ENCODE assay signal across 28 cellular contexts in the genomic region with DNA sequence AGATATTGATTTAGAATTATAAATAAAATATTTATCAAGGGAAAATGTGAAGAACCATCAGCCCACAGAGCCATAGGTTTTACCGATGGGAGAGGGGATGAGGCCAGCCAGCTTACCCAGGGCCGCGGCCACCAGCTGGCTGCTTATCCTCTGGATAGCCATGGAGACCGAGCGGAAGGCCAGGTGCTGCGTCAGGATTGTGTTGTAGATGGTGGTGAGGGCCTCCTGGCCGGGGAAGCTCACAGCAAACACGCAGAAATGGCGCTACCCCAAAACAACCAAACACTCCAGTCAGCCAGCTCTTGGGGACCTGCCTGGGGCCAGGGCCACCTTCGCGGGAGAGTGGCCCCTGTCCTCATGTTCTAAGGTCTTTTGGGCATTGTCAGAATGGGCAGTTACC.
"Had no signal": no experiment of that assay in that cellular context is flagged by ENCODE, and none has a peak within 500 bp of the region (broad histone marks: within the 10 kb centered on the region; RNA-seq: fewer than 3 reads in every experiment).

No MANE protein-coding gene starts in this region.

- H3K36me3 Mint-ChIP-seq: activated naive CD4-positive, alpha-beta T cell treated with anti-CD3 and anti-CD28 coated beads, Interleukin-2, amount 10 ng/mL, durations not matched to agents 7 days and 5 days; activated naive CD4-positive, alpha-beta T cell treated with anti-CD3 and anti-CD28 coated beads, Interleukin-2, amount 50 U/mL, for 72 hours; activated naive CD8-positive, alpha-beta T cell treated with anti-CD3 and anti-CD28 coated beads, Interleukin-2, amount 10 ng/mL, durations not matched to agents 7 days and 5 days; brain had no signal

- ATAC-seq: activated naive CD4-positive, alpha-beta T cell treated with anti-CD3 and anti-CD28 coated beads, Interleukin-2, amount 50 U/mL, for 72 hours; activated T-cell treated with anti-CD3 and anti-CD28 coated beads, Interleukin-2, amount 50 U/mL, for 72 hours; effector memory CD8-positive, alpha-beta T cell; foreskin keratinocyte; gastrocnemius medialis; heart left ventricle had no signal

- H3K27ac Mint-ChIP-seq: activated CD4-positive, alpha-beta memory T cell treated with anti-CD3 and anti-CD28 coated beads, Interleukin-2, amount 10 ng/mL, durations not matched to agents 7 days and 5 days; activated CD4-positive, alpha-beta T cell treated with anti-CD3 and anti-CD28 coated beads, Interleukin-2, amount 10 ng/mL, durations not matched to agents 7 days and 5 days; activated naive CD4-positive, alpha-beta T cell treated with anti-CD3 and anti-CD28 coated beads, Interleukin-2, amount 10 ng/mL, durations not matched to agents 7 days and 5 days; activated naive CD4-positive, alpha-beta T cell treated with anti-CD3 and anti-CD28 coated beads, Interleukin-2, amount 50 U/mL, for 72 hours; activated naive CD8-positive, alpha-beta T cell treated with anti-CD3 and anti-CD28 coated beads, Interleukin-2, amount 10 ng/mL, durations not matched to agents 7 days and 5 days; activated T-cell treated with anti-CD3 and anti-CD28 coated beads, Interleukin-2, amount 50 U/mL, for 24 hours; activated T-cell treated with anti-CD3 and anti-CD28 coated beads, Interleukin-2, amount 50 U/mL, for 72 hours; brain; effector memory CD8-positive, alpha-beta T cell; T-helper 2 cell treated with Interferon-gamma antibody and Interleukin-4, amounts not matched to agents 5 μg/mL and 100 μg/mL, for 36 hours had no signal

- H3K4me3 Mint-ChIP-seq: activated CD4-positive, alpha-beta memory T cell treated with anti-CD3 and anti-CD28 coated beads, Interleukin-2, amount 10 ng/mL, durations not matched to agents 7 days and 5 days; activated CD4-positive, alpha-beta T cell treated with anti-CD3 and anti-CD28 coated beads, Interleukin-2, amount 10 ng/mL, durations not matched to agents 7 days and 5 days; activated naive CD4-positive, alpha-beta T cell treated with anti-CD3 and anti-CD28 coated beads, Interleukin-2, amount 10 ng/mL, durations not matched to agents 7 days and 5 days; activated naive CD8-positive, alpha-beta T cell treated with anti-CD3 and anti-CD28 coated beads, Interleukin-2, amount 10 ng/mL, durations not matched to agents 7 days and 5 days; activated T-cell treated with anti-CD3 and anti-CD28 coated beads, Interleukin-2, amount 50 U/mL, for 24 hours; activated T-cell treated with anti-CD3 and anti-CD28 coated beads, Interleukin-2, amount 50 U/mL, for 72 hours; brain; effector memory CD8-positive, alpha-beta T cell; T-helper 2 cell treated with Interferon-gamma antibody and Interleukin-4, amounts not matched to agents 5 μg/mL and 100 μg/mL, for 36 hours had no signal

- DNase-seq: activated CD4-positive, alpha-beta memory T cell treated with anti-CD3 and anti-CD28 coated beads, Interleukin-2, amount 10 ng/mL, durations not matched to agents 7 days and 5 days; activated CD4-positive, alpha-beta T cell treated with anti-CD3 and anti-CD28 coated beads for 1 hour; activated CD4-positive, alpha-beta T cell treated with anti-CD3 and anti-CD28 coated beads for 4 hours; activated CD4-positive, alpha-beta T cell treated with anti-CD3 and anti-CD28 coated beads, Interleukin-2, amount 10 ng/mL, durations not matched to agents 7 days and 5 days; activated CD4-positive, alpha-beta T cell treated with anti-CD3 and anti-CD28 coated beads, Interleukin-2, amount 50 U/mL, for 4 hours; activated CD4-positive, CD25-positive, alpha-beta regulatory T cell; activated CD8-positive, alpha-beta memory T cell treated with anti-CD3 and anti-CD28 coated beads, Interleukin-2, amount 50 U/mL, for 48 hours; activated gamma-delta T cell; activated naive CD4-positive, alpha-beta T cell; activated naive CD4-positive, alpha-beta T cell treated with anti-CD3 and anti-CD28 coated beads, Interleukin-2, amount 10 ng/mL, durations not matched to agents 7 days and 5 days; activated naive CD8-positive, alpha-beta T cell treated with anti-CD3 and anti-CD28 coated beads, Interleukin-2, amount 10 ng/mL, durations not matched to agents 7 days and 5 days; activated T-cell treated with anti-CD3 and anti-CD28 coated beads for 4 hours; activated T-cell treated with anti-CD3 and anti-CD28 coated beads, Interleukin-2, amount 50 U/mL, for 24 hours; activated T-cell treated with anti-CD3 and anti-CD28 coated beads, Interleukin-2, amount 50 U/mL, for 72 hours; central memory CD4-positive, alpha-beta T cell; cerebellar nuclear complex; dermis blood vessel endothelial cell; effector CD4-positive, alpha-beta T cell; effector memory CD8-positive, alpha-beta T cell; erythroblast; foreskin keratinocyte; gastrocnemius medialis; glutamatergic neuron; heart left ventricle; T1000 had no signal

- H3K27me3 Mint-ChIP-seq: activated T-cell treated with anti-CD3 and anti-CD28 coated beads, Interleukin-2, amount 50 U/mL, for 24 hours had no signal

- H3K9me3 Mint-ChIP-seq: activated CD4-positive, alpha-beta memory T cell treated with anti-CD3 and anti-CD28 coated beads, Interleukin-2, amount 10 ng/mL, durations not matched to agents 7 days and 5 days; activated CD4-positive, alpha-beta T cell treated with anti-CD3 and anti-CD28 coated beads, Interleukin-2, amount 10 ng/mL, durations not matched to agents 7 days and 5 days; activated naive CD4-positive, alpha-beta T cell treated with anti-CD3 and anti-CD28 coated beads, Interleukin-2, amount 10 ng/mL, durations not matched to agents 7 days and 5 days; activated naive CD4-positive, alpha-beta T cell treated with anti-CD3 and anti-CD28 coated beads, Interleukin-2, amount 50 U/mL, for 72 hours; activated naive CD8-positive, alpha-beta T cell treated with anti-CD3 and anti-CD28 coated beads, Interleukin-2, amount 10 ng/mL, durations not matched to agents 7 days and 5 days; activated T-cell treated with anti-CD3 and anti-CD28 coated beads, Interleukin-2, amount 50 U/mL, for 24 hours; activated T-cell treated with anti-CD3 and anti-CD28 coated beads, Interleukin-2, amount 50 U/mL, for 72 hours; effector memory CD8-positive, alpha-beta T cell; T-helper 2 cell treated with Interferon-gamma antibody and Interleukin-4, amounts not matched to agents 5 μg/mL and 100 μg/mL, for 36 hours had no signal
